ENCODE assay signal across 8 cellular contexts in the genomic region with DNA sequence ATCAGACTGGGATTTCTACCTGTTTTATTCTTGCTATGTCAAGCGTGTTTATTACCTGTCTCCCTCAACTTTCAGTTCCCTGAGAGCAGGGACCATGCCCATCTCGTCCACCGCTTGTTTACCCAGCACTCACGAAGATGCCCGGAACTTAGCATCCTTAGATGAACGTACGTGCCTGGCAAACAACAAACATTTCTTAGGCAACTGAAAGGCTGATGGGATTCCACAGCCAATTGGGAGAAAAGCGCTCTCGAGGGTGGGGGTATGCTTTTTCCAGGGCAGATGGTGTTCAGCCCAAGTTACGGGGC. TPM values are rescaled to one million over a fixed set of nuclear protein-coding genes. Genes with fewer than 3 reads are reported as not detected.
DNase-seq lines count a peak whose midpoint lies in the region; ATAC-seq and TF ChIP-seq lines count a peak whose summit lies in the region.

No MANE protein-coding gene starts in this region.

- POLR2A ChIA-PET in activated B cell treated with CpG ODN at 0.5 μM for 24 hours (lab: Charles Lee): interaction anchor here (0.8 to 2.9 kb wide), 4 partner anchors 12 to 288 kb away, joined by 3 to 23 read pairs (median 4); a partner anchor contains a TSS

- H3K27ac ChIP-seq in iPS DF 6.9 (ENCODE audit: low read length): no peak overlapping the region

- H3K36me3 ChIP-seq in iPS DF 6.9 (ENCODE audit: control insufficient read depth, insufficient read depth, low read length): peaks cover 11% of the 10 kb centered on the region

- TF ChIP-seq CTCF in HFF-Myc (IDR thresholded peaks at IDR 0.05; ENCODE audit: low read depth, low read length, missing control alignments) (no peak), activated B cell treated with CpG ODN at 0.5 μM for 24 hours (IDR thresholded peaks at IDR 0.05) (no peak)

- peaks cover 39% of the 10 kb centered on the region for H3K4me1 Mint-ChIP-seq in activated B cell treated with CpG ODN at 0.5 μM for 24 hours
- H3K4me1 Mint-ChIP-seq in stimulated activated memory B cell treated with anti-CD40 and anti-IgM and Interleukin-4, amounts not matched to agents 10 μg/mL and 1 μg/mL and 100 μg/mL, for 72 hours: peaks cover 40% of the 10 kb centered on the region

- no peaks in the 10 kb centered on the region for H3K9me3 ChIP-seq in iPS DF 6.9 (ENCODE audit: control insufficient read depth, insufficient read depth, low read length)

- no peaks in the 10 kb centered on the region for H3K27me3 ChIP-seq in iPS DF 6.9 (ENCODE audit: control insufficient read depth, insufficient read depth, low read length)

- CTCF ChIA-PET in activated B cell treated with CpG ODN at 0.5 μM for 24 hours (lab: Charles Lee): interaction anchor here (1.3 to 2.6 kb wide), 2 partner anchors 12 to 14 kb away, joined by 4 to 11 read pairs; no protein-coding TSS in a partner anchor

- DNase-seq in HFF-Myc (ENCODE audit: extremely low read depth, low read depth): no peak
- DNase-seq in activated B cell treated with CpG ODN at 0.5 μM for 24 hours: no peak
- no peak for DNase-seq in iPS DF 6.9 (ENCODE audit: low read depth, low spot score)
- no peak for DNase-seq in NCI-H2107 treated with DMSO at 0.1 percent for 48 hours (lab: John Stamatoyannopoulos, UW; ENCODE audit: unreplicated experiment)
- no peak for DNase-seq in stimulated activated naive CD4-positive, alpha-beta T cell (lab: John Stamatoyannopoulos, UW)
- DNase-seq in NCI-H345 (lab: John Stamatoyannopoulos, UW): no peak

- intact Hi-C loops in activated B cell treated with CpG ODN at 0.5 μM for 24 hours (cut with micrococcal nuclease): loop anchor here (1.0 to 10.0 kb wide), 8 partner anchors 13 to 1357 kb away; a partner anchor contains a TSS

- no peak for ATAC-seq in activated B cell treated with CpG ODN at 0.5 μM for 24 hours (ENCODE audit: low read depth)
- ATAC-seq in stimulated activated memory B cell treated with anti-CD40 and anti-IgM and Interleukin-4, amounts not matched to agents 10 μg/mL and 1 μg/mL and 100 μg/mL, for 72 hours: no peak
- ATAC-seq in HG03097 (IDR thresholded peaks at IDR 0.05; ENCODE audit: low FRiP score, unreplicated experiment): no peak

- H3K4me3 ChIP-seq in HFF-Myc (replicated peaks; ENCODE audit: low read depth, low read length): peak overlapping the region; percentile 99
- H3K4me3 ChIP-seq in iPS DF 6.9 (ENCODE audit: low read length): peak overlapping the region; percentile 60; the same call in 1 of the 2 replicates

- WGBS in iPS DF 6.9 (ENCODE audit: insufficient coverage, insufficient read length): no CpG with 5 or more reads among the region's 10 CpGs

- peaks cover 29% of the 10 kb centered on the region for H3K36me3 Mint-ChIP-seq in activated B cell treated with CpG ODN at 0.5 μM for 24 hours (ENCODE audit: low read depth)
- peaks cover 12% of the 10 kb centered on the region for H3K36me3 Mint-ChIP-seq in stimulated activated memory B cell treated with anti-CD40 and anti-IgM and Interleukin-4, amounts not matched to agents 10 μg/mL and 1 μg/mL and 100 μg/mL, for 72 hours

- H3K4me3 Mint-ChIP-seq in activated B cell treated with CpG ODN at 0.5 μM for 24 hours: peak overlapping the region; percentile 99
- H3K4me3 Mint-ChIP-seq in stimulated activated memory B cell treated with anti-CD40 and anti-IgM and Interleukin-4, amounts not matched to agents 10 μg/mL and 1 μg/mL and 100 μg/mL, for 72 hours: peak overlapping the region; percentile 97

- H3K9me3 Mint-ChIP-seq in activated B cell treated with CpG ODN at 0.5 μM for 24 hours: no peaks in the 10 kb centered on the region
- H3K9me3 Mint-ChIP-seq in stimulated activated memory B cell treated with anti-CD40 and anti-IgM and Interleukin-4, amounts not matched to agents 10 μg/mL and 1 μg/mL and 100 μg/mL, for 72 hours: no peaks in the 10 kb centered on the region

- H3K27ac Mint-ChIP-seq in activated B cell treated with CpG ODN at 0.5 μM for 24 hours: peak overlapping the region; percentile 96
- H3K27ac Mint-ChIP-seq in stimulated activated memory B cell treated with anti-CD40 and anti-IgM and Interleukin-4, amounts not matched to agents 10 μg/mL and 1 μg/mL and 100 μg/mL, for 72 hours: peak overlapping the region; percentile 87

- no peaks in the 10 kb centered on the region for H3K27me3 Mint-ChIP-seq in activated B cell treated with CpG ODN at 0.5 μM for 24 hours
- no peaks in the 10 kb centered on the region for H3K27me3 Mint-ChIP-seq in stimulated activated memory B cell treated with anti-CD40 and anti-IgM and Interleukin-4, amounts not matched to agents 10 μg/mL and 1 μg/mL and 100 μg/mL, for 72 hours

- H3K4me1 ChIP-seq in iPS DF 6.9 (ENCODE audit: control insufficient read depth, insufficient read depth, low read length): 0 out of 2 replicates have a peak, but pooled peaks cover 2% of the 10 kb centered on the region

RNA-seq across cellular contexts. Expression of a gene that starts 0.4 kb away (rescaled TPM):
- total RNA-seq in activated B cell treated with CpG ODN at 0.5 μM for 24 hours: 32.4 and 41.2 TPM in 2 replicates

RNA-seq across cellular contexts. Expression of a gene that starts 4.9 kb away (rescaled TPM):
- 47.3 and 52.4 TPM in 2 replicates for total RNA-seq in activated B cell treated with CpG ODN at 0.5 μM for 24 hours

RNA-seq across cellular contexts. Expression of a gene that starts 16.6 kb away (rescaled TPM):
- total RNA-seq in activated B cell treated with CpG ODN at 0.5 μM for 24 hours: not detected in 2 replicates

RNA-seq across cellular contexts. Expression of a gene that starts 21.6 kb away (rescaled TPM):
- total RNA-seq in activated B cell treated with CpG ODN at 0.5 μM for 24 hours: 0.76 and 1.8 TPM in 2 replicates

RNA-seq across cellular contexts. Expression of a gene that starts 44.9 kb away (rescaled TPM):
- total RNA-seq in activated B cell treated with CpG ODN at 0.5 μM for 24 hours: not detected in 2 replicates
